In genomic region chr7:143416565-143417149, GRCh38 we compare ENCODE assay signal across 9 cellular contexts. TPM values are rescaled to one million over a fixed set of nuclear protein-coding genes. Genes with fewer than 3 reads are reported as not detected.
A peak's percentile ranks its signal among the peaks of the same experiment; 100 is the strongest.
DNase-seq lines count a peak whose midpoint lies in the region; ATAC-seq and TF ChIP-seq lines count a peak whose summit lies in the region.
"Had no signal": no experiment of that assay in that cellular context is flagged by ENCODE, and none has a peak within 500 bp of the region (broad histone marks: within the 10 kb centered on the region; RNA-seq: fewer than 3 reads in every experiment).

No MANE protein-coding gene starts in this region.

- H3K4me1 ChIP-seq in prostate gland (replicated peaks) = no peaks in the 10 kb centered on the region

- 4% methylated on average over 3 of the region's 3 CpGs for WGBS in prostate gland

- TF ChIP-seq CTCF in AG10803 (conservative IDR thresholded peaks at IDR 0.05; ENCODE audit: low read length) (peak; percentile 84), GM12873 (IDR thresholded peaks at IDR 0.05; ENCODE audit: insufficient read depth, low read depth, low read length, missing control alignments) (peak; percentile 58), fibroblast of mammary gland (conservative IDR thresholded peaks at IDR 0.05; ENCODE audit: control insufficient read depth, insufficient read depth, low read depth, low read length) (peak; percentile 85), prostate gland (IDR thresholded peaks at IDR 0.05) (peak; percentile 80 to 82 (median 80))

- ATAC-seq in SK-N-SH treated with all-trans-retinoic acid at 6 μM for 48 hours = peak; percentile 61
- ATAC-seq in HG03565 (IDR thresholded peaks at IDR 0.05; ENCODE audit: unreplicated experiment) = no peak

- no peak for TF ChIP-seq POLR2A in prostate gland (IDR thresholded peaks at IDR 0.05)

- no peak overlapping the region for H3K4me3 ChIP-seq in AG10803 (ENCODE audit: low read length)
- no peak overlapping the region for H3K4me3 ChIP-seq in fibroblast of mammary gland (ENCODE audit: control insufficient read depth, low read depth, low read length)
- no peak overlapping the region for H3K4me3 ChIP-seq in prostate gland

- H3K9me3 ChIP-seq in prostate gland = no peaks in the 10 kb centered on the region

- intact Hi-C loops in prostate gland (cut with DNase I) = loop anchor here (5.0 kb wide), 3 partner anchors 39 to 174 kb away; no protein-coding TSS in a partner anchor

- H3K27ac ChIP-seq in prostate gland = peak overlapping the region; percentile 38 to 49

- no peaks in the 10 kb centered on the region for H3K27me3 ChIP-seq in prostate gland (replicated peaks; ENCODE audit: insufficient read depth)

- DNase-seq in AG10803 (ENCODE audit: low read depth) = peak; percentile 45
- peak; percentile 55 for DNase-seq in LHCN-M2 (ENCODE audit: low read depth)
- peak; percentile 69 for DNase-seq in fibroblast of mammary gland (ENCODE audit: low read depth)
- peak; percentile 29 for DNase-seq in prostate gland (ENCODE audit: low spot score)
- no peak for DNase-seq in effector CD8-positive, alpha-beta T cell (lab: John Stamatoyannopoulos, UW)

- H3K36me3 ChIP-seq in prostate gland = no peaks in the 10 kb centered on the region

TF ChIP-seq in SK-N-SH treated with all-trans-retinoic acid at 6 μM for 48 hours, 23 proteins besides CTCF, POLR2A, EP300 and RAD21:
- TF ChIP-seq ZNF8 (CRISPR knock-in tag; IDR thresholded peaks at IDR 0.05) (no peak), GLIS3 (CRISPR knock-in tag; IDR thresholded peaks at IDR 0.05) (no peak), ZC3H10 (CRISPR knock-in tag; IDR thresholded peaks at IDR 0.05) (no peak), RARB (CRISPR knock-in tag; IDR thresholded peaks at IDR 0.05) (no peak), CSDC2 (CRISPR knock-in tag; IDR thresholded peaks at IDR 0.05) (no peak), BACH2 (CRISPR knock-in tag; IDR thresholded peaks at IDR 0.05; ENCODE audit: borderline replicate concordance) (no peak), ZNF565 (CRISPR knock-in tag; conservative IDR thresholded peaks at IDR 0.05; ENCODE audit: low read depth) (no peak), TCF4 (CRISPR knock-in tag; IDR thresholded peaks at IDR 0.05; ENCODE audit: borderline replicate concordance) (no peak), OSR1 (CRISPR knock-in tag; IDR thresholded peaks at IDR 0.05) (no peak), PPARA (CRISPR knock-in tag; IDR thresholded peaks at IDR 0.05; ENCODE audit: borderline replicate concordance) (no peak), ARNTL (CRISPR knock-in tag; IDR thresholded peaks at IDR 0.05; ENCODE audit: borderline replicate concordance, low read depth) (no peak), ISL1 (CRISPR knock-in tag; IDR thresholded peaks at IDR 0.05) (no peak), ZFP3 (CRISPR knock-in tag; IDR thresholded peaks at IDR 0.05) (no peak), ZFP30 (CRISPR knock-in tag; IDR thresholded peaks at IDR 0.05) (no peak), ESRRG (CRISPR knock-in tag; IDR thresholded peaks at IDR 0.05) (no peak), TOX (CRISPR knock-in tag; IDR thresholded peaks at IDR 0.05; ENCODE audit: borderline replicate concordance) (no peak)
TF ChIP-seq in SK-N-SH treated with all-trans-retinoic acid at 6 μM for 48 hours: peak in this region for 0.

RNA-seq across cellular contexts. Expression of gene EPHA1, which starts 8.0 kb away (rescaled TPM):
- total RNA-seq in LHCN-M2 (2014; rRNA removed) (not detected in 2 replicates), prostate gland (10 to 100 TPM; 10.5 to 15.7 TPM)
- 1.00 TPM for polyA plus RNA-seq in LHCN-M2 (2012)

RNA-seq across cellular contexts. Expression of gene TAS2R60, which starts 26.6 kb away (rescaled TPM):
- not detected in 2 replicates for total RNA-seq in LHCN-M2 (2014; rRNA removed)
- not detected for polyA plus RNA-seq in LHCN-M2 (2012)
- total RNA-seq in prostate gland = not detected
- polyA plus RNA-seq: IgD-negative memory B cell had no signal

RNA-seq across cellular contexts. Expression of gene ZYX, which starts 35.5 kb away (rescaled TPM):
- total RNA-seq in LHCN-M2 (2014; rRNA removed) (137 and 142 TPM in 2 replicates), prostate gland (100 to 1,000 TPM in 1 of 2 donors, 10 to 100 TPM in 1; 55.8 to 256 TPM)
- polyA plus RNA-seq in LHCN-M2 (2012) = 522 TPM

RNA-seq across cellular contexts. Expression of gene FAM131B, which starts 54.1 kb away (rescaled TPM):
- total RNA-seq in LHCN-M2 (2014; rRNA removed) = 1.1 and 1.5 TPM in 2 replicates
- 1.3 TPM for polyA plus RNA-seq in LHCN-M2 (2012)
- total RNA-seq in prostate gland = 1 to 10 TPM in 1 of 2 donors, under 1 TPM in 1; 0.32 to 1.2 TPM

Comparison
In these comparisons a context has a peak if more than half of its experiments do, and no peak if none do; other contexts are left out.
1. RNA of gene EPHA1, which starts 8.0 kb away (total RNA-seq): 10.5 to 15.7 TPM in prostate gland; not detected in LHCN-M2; every median in the first group is over 10 times any median in the second.
2. Peak in every context shown above with its lines, with median percentiles within 50 percentile points of each other: CTCF ChIP-seq.